8 cellular contexts compared by ENCODE assay signal in genomic region chr7:48084727-48085432, GRCh38. TPM values are rescaled to one million over a fixed set of nuclear protein-coding genes. Genes with fewer than 3 reads are reported as not detected.
DNase-seq lines count a peak whose midpoint lies in the region; ATAC-seq and TF ChIP-seq lines count a peak whose summit lies in the region.

No MANE protein-coding gene starts in this region.

- H3K27me3 ChIP-seq in OCI-LY1 (ENCODE audit: insufficient read depth, low read length), result no peaks in the 10 kb centered on the region
- H3K27me3 ChIP-seq in spleen (replicated peaks in 1 of 7), result no peaks in the 10 kb centered on the region
- H3K27me3 ChIP-seq in dorsolateral prefrontal cortex, result no peaks in the 10 kb centered on the region

- no peaks in the 10 kb centered on the region for H3K27me3 Mint-ChIP-seq in activated T-cell treated with anti-CD3 and anti-CD28 coated beads, Interleukin-2, amount 50 U/mL, for 24 hours

- H3K9me3 ChIP-seq in OCI-LY1 (ENCODE audit: low read length) (no peaks in the 10 kb centered on the region), spleen (no peaks in the 10 kb centered on the region)

- H3K4me2 ChIP-seq in OCI-LY1 (ENCODE audit: low read length), result peak overlapping the region; percentile 21; the same call in 1 of the 2 replicates

- H3F3A ChIP-seq in OCI-LY1 (ENCODE audit: insufficient read depth, low read length), result no peaks in the 10 kb centered on the region

- TF ChIP-seq CTCF in OCI-LY1 (IDR thresholded peaks at IDR 0.05; ENCODE audit: low read length) (no peak), spleen (IDR thresholded peaks at IDR 0.05 in 8 of 11, conservative IDR thresholded peaks at IDR 0.05 in 3 of 11) (no peak), dorsolateral prefrontal cortex (IDR thresholded peaks at IDR 0.05 in 54 of 56, conservative IDR thresholded peaks at IDR 0.05 in 2 of 56; ENCODE audit: low read depth in 1 of 56, partially characterized antibody in 56 of 56) (no peak)

- peaks cover 4% of the 10 kb centered on the region for H3K9me3 Mint-ChIP-seq in activated T-cell treated with anti-CD3 and anti-CD28 coated beads, Interleukin-2, amount 50 U/mL, for 24 hours

- H3K4me3 Mint-ChIP-seq in activated T-cell treated with anti-CD3 and anti-CD28 coated beads, Interleukin-2, amount 50 U/mL, for 24 hours, result peak overlapping the region; percentile 59

- H3K4me1 Mint-ChIP-seq in activated T-cell treated with anti-CD3 and anti-CD28 coated beads, Interleukin-2, amount 50 U/mL, for 24 hours (ENCODE audit: low read depth), result peaks cover 67% of the 10 kb centered on the region

- peak; percentile 72 for DNase-seq in activated T-cell treated with anti-CD3 and anti-CD28 coated beads, Interleukin-2, amount 50 U/mL, for 24 hours
- peak; percentile 96 for DNase-seq in foreskin melanocyte
- peak; percentile 75 for DNase-seq in spleen
- no peak for DNase-seq in 8988T
- DNase-seq in dorsolateral prefrontal cortex, result no peak

- no peak overlapping the region for H2AFZ ChIP-seq in OCI-LY1 (ENCODE audit: low read length)

- H4K20me1 ChIP-seq in OCI-LY1 (ENCODE audit: insufficient read depth, low read length), result no peaks in the 10 kb centered on the region

- WGBS in spleen, 5 donors, result 58 to 71% (median 62%) methylated on average over 9 of the region's 9 CpGs

- H3K9me2 ChIP-seq in OCI-LY1 (ENCODE audit: low read depth, low read length), result no peaks in the 10 kb centered on the region

- TF ChIP-seq POLR2A in spleen (IDR thresholded peaks at IDR 0.05), result no peak

- H3K4me1 ChIP-seq in OCI-LY1 (ENCODE audit: insufficient read depth, low read length, severe bottlenecking) (peaks cover 46% of the 10 kb centered on the region), spleen (peaks cover 24 to 63% (median 49%) of the 10 kb centered on the region in 6 donors)

- H3K36me3 Mint-ChIP-seq in activated T-cell treated with anti-CD3 and anti-CD28 coated beads, Interleukin-2, amount 50 U/mL, for 24 hours (ENCODE audit: low read depth), result peaks cover 6% of the 10 kb centered on the region

- no peaks in the 10 kb centered on the region for H3K79me2 ChIP-seq in OCI-LY1 (ENCODE audit: insufficient read depth, low read length)

- ATAC-seq in GM18519 (IDR thresholded peaks at IDR 0.05; ENCODE audit: low FRiP score, unreplicated experiment) (peak; percentile 78), HG02885 (IDR thresholded peaks at IDR 0.05; ENCODE audit: poor library complexity, unreplicated experiment) (peak; percentile 68)

- H3K36me3 ChIP-seq in OCI-LY1 (ENCODE audit: insufficient read depth, low read length) (no peaks in the 10 kb centered on the region), spleen (no peaks in the 10 kb centered on the region)

- no peak overlapping the region; the same call in 1 of the 2 replicates for H3K9ac ChIP-seq in OCI-LY1 (ENCODE audit: low read length)

- H3K4me3 ChIP-seq in OCI-LY1 (ENCODE audit: low read depth, low read length, poor library complexity, severe bottlenecking) (no peak overlapping the region), spleen (no peak overlapping the region), dorsolateral prefrontal cortex (no peak overlapping the region)

- H3K27ac Mint-ChIP-seq in activated T-cell treated with anti-CD3 and anti-CD28 coated beads, Interleukin-2, amount 50 U/mL, for 24 hours, result peak overlapping the region; percentile 92

- H3K27ac ChIP-seq in OCI-LY1 (ENCODE audit: low read depth, low read length, poor library complexity, severe bottlenecking) (peak overlapping the region; percentile 90), spleen (peak overlapping the region in 6 of 8 donors; percentile 58 to 99 (median 85)), dorsolateral prefrontal cortex (peak overlapping the region in 1 of 59 donors; percentile 57)

- intact Hi-C loops in spleen (cut with DNase I; ENCODE audit: low total_unique reads), result loop anchor here (5.0 kb wide), 1 partner anchor 108 kb away; the partner anchor contains the start of gene HUS1
- intact Hi-C loops in dorsolateral prefrontal cortex (cut with DNase I), result no loop called here

RNA-seq across cellular contexts. Expression of gene UPP1, which starts 4.2 kb away (rescaled TPM):
- total RNA-seq in spleen (10 to 100 TPM; 22.2 to 80.0 (median 54.4) TPM), dorsolateral prefrontal cortex (10 to 100 TPM; 25.8 to 76.9 (median 50.4) TPM)
- 10 to 100 TPM; 30.2 to 70.1 (median 56.3) TPM for polyA plus RNA-seq in spleen

RNA-seq across cellular contexts. Expression of gene C7orf57, which starts 49.5 kb away (rescaled TPM):
- total RNA-seq in spleen, result not detected
- under 1 TPM in 1 of 3 donors, not detected in 2; 0.03 TPM for polyA plus RNA-seq in spleen
- total RNA-seq in dorsolateral prefrontal cortex, result 1 to 10 TPM in 3 of 120 experiments, under 1 TPM in 16, not detected in 101; 0.20 to 1.7 (median 0.41) TPM

RNA-seq across cellular contexts. Expression of gene SUN3, which starts 56.0 kb away (rescaled TPM):
- total RNA-seq in spleen (not detected), dorsolateral prefrontal cortex (1 to 10 TPM in 20 of 120 experiments, under 1 TPM in 39, not detected in 61; 0.32 to 2.5 (median 0.81) TPM)
- polyA plus RNA-seq in spleen, result not detected

Comparison
In these comparisons a context has a peak if more than half of its experiments do, and no peak if none do; other contexts are left out.
1. DNase-seq: peak in activated T-cell treated with anti-CD3 and anti-CD28 coated beads, Interleukin-2, amount 50 U/mL, for 24 hours (single experiment), foreskin melanocyte (single experiment) and spleen (single experiment); none in 8988T (single experiment) and dorsolateral prefrontal cortex (0 of 10).